ENCODE assay signal across 13 cellular contexts in the genomic region with DNA sequence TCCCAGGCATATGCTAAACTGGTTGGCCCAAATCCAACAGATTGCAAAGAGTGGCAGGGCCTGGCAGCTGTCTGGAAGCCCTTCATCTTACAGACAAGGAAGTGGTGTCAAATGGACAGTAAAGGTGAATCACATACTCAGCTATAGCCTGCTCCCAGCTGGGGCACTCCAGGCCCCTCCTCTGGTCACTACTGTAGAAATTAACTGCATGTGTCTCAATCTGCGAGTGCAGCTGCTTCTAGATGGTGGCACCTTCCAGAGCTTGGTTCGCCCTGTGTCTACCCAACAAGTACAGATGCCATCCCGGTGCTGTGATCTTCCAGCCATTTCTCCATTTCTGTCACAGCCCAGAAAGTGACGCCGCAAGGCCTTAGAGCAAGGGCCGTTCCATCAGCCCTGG. TPM values are rescaled to one million over a fixed set of nuclear protein-coding genes. Genes with fewer than 3 reads are reported as not detected.
A peak's percentile ranks its signal among the peaks of the same experiment; 100 is the strongest.
DNase-seq lines count a peak whose midpoint lies in the region; ATAC-seq, FAIRE-seq and TF ChIP-seq lines count a peak whose summit lies in the region.
"Had no signal": no experiment of that assay in that cellular context is flagged by ENCODE, and none has a peak within 500 bp of the region (broad histone marks: within the 10 kb centered on the region; RNA-seq: fewer than 3 reads in every experiment).

No MANE protein-coding gene starts in this region.

- H3K9me3 ChIP-seq in HepG2 (ENCODE audit: low read length) (no peaks in the 10 kb centered on the region), neural progenitor cell (ENCODE audit: low read depth) (no peaks in the 10 kb centered on the region)
- H3K9me3 ChIP-seq: pancreas had no signal

- TF ChIP-seq CTCF in HepG2 (CRISPR knock-in tag; IDR thresholded peaks at IDR 0.05): no peak
- TF ChIP-seq CTCF in neural progenitor cell (IDR thresholded peaks at IDR 0.05): no peak

- H3K4me2 ChIP-seq in HepG2 (ENCODE audit: low read depth, low read length): no peak overlapping the region
- H3K4me2 ChIP-seq in neural progenitor cell: no peak overlapping the region

- no peaks in the 10 kb centered on the region for H3F3A ChIP-seq in neural progenitor cell (ENCODE audit: low read depth)

- H3K4me3 ChIP-seq in HepG2 (replicated peaks in 1 of 3; ENCODE audit: insufficient read depth in 1 of 3, low read depth in 2 of 3, low read length in 3 of 3) (no peak overlapping the region), neural progenitor cell (no peak overlapping the region)
- H3K4me3 ChIP-seq: pancreas had no signal

- H3K27me3 ChIP-seq in HepG2 (ENCODE audit: control insufficient read depth in 1 of 2, insufficient read depth in 2 of 2, low read length in 2 of 2): no peaks in the 10 kb centered on the region
- H3K27me3 ChIP-seq in neural progenitor cell: no peaks in the 10 kb centered on the region
- H3K27me3 ChIP-seq: pancreas had no signal

- H3K9ac ChIP-seq in HepG2 (ENCODE audit: insufficient read depth, low read depth, low read length): no peak overlapping the region
- no peak overlapping the region for H3K9ac ChIP-seq in neural progenitor cell

- H3K27ac ChIP-seq in HepG2 (ENCODE audit: extremely low read length, insufficient read depth, low read length): no peak overlapping the region
- no peak overlapping the region for H3K27ac ChIP-seq in neural progenitor cell
- H3K27ac ChIP-seq: pancreas had no signal

- peaks cover 63% of the 10 kb centered on the region for H3K36me3 Mint-ChIP-seq in T-cell
- peaks cover 59% of the 10 kb centered on the region for H3K36me3 Mint-ChIP-seq in neural progenitor cell

- no peak for TF ChIP-seq EP300 in HepG2 (IDR thresholded peaks at IDR 0.05; ENCODE audit: low read depth in 2 of 2, low read length in 2 of 2)
- TF ChIP-seq EP300 in HepG2 (CRISPR knock-in tag; IDR thresholded peaks at IDR 0.05; ENCODE audit: borderline replicate concordance): no peak

- H3K4me1 Mint-ChIP-seq in T-cell: peaks cover 14 to 26% (median 26%) of the 10 kb centered on the region in 3 donors
- H3K4me1 Mint-ChIP-seq in neural progenitor cell: no peaks in the 10 kb centered on the region

- FAIRE-seq in HepG2 (lab: Jason Lieb, UNC): no peak
- FAIRE-seq: pancreas had no signal

- H2AFZ ChIP-seq in HepG2 (ENCODE audit: low read length) (no peak overlapping the region), neural progenitor cell (replicated peaks) (no peak overlapping the region)

- H3K4me3 Mint-ChIP-seq in T-cell: no peak overlapping the region
- no peak overlapping the region for H3K4me3 Mint-ChIP-seq in neural progenitor cell

- in situ Hi-C loops in HepG2 (cut with HindIII; ENCODE audit: extremely low pct_ligation_motif_present, low pct_unique_long_range_greater_than_20kb): no loop called here

- BruUV-seq in HepG2 (replicated peaks; lab: Mats Ljungman, UMichigan): no TSS peak

- no peaks in the 10 kb centered on the region for H3K79me2 ChIP-seq in HepG2 (ENCODE audit: insufficient read depth, low read length)
- no peaks in the 10 kb centered on the region for H3K79me2 ChIP-seq in neural progenitor cell (ENCODE audit: low read depth)

- WGBS in HepG2 (ENCODE audit: low lambda C conversion rate): 97% methylated on average over 6 of the region's 6 CpGs

- peaks cover 10 to 71% of the 10 kb centered on the region in 2 experiments for H3K36me3 ChIP-seq in HepG2 (replicated peaks in 1 of 2; ENCODE audit: control insufficient read depth in 1 of 2, insufficient read depth in 2 of 2, low read length in 2 of 2)
- H3K36me3 ChIP-seq in neural progenitor cell: no peaks in the 10 kb centered on the region

- peak; percentile 22 for DNase-seq in EH (ENCODE audit: low read depth)
- DNase-seq in MV-4-11 (lab: John Stamatoyannopoulos, UW): peak; percentile 14
- peak in 1 of 34 experiments; percentile 0 for DNase-seq in T-cell
- no peak for DNase-seq in HepG2 (ENCODE audit: low spot score)
- DNase-seq in KG1 (lab: John Stamatoyannopoulos, UW): no peak
- DNase-seq in Ammon's horn (ENCODE audit: low spot score): no peak
- no peak for DNase-seq in neural progenitor cell (ENCODE audit: low spot score)
- DNase-seq: activated T-cell treated with anti-CD3 and anti-CD28 coated beads, Interleukin-2, amount 50 U/mL, for 1 hour; cerebellar nuclear complex; DMS79 treated with DMSO at 0.1 percent for 48 hours; kidney glomerular epithelial cell; NCI-H526 treated with DMSO at 0.1 percent for 48 hours; pancreas had no signal

- no peak for ATAC-seq in T-cell (replicated peaks in 1 of 4)
- ATAC-seq in HepG2: no peak

- no peak for TF ChIP-seq POLR2A in HepG2 (IDR thresholded peaks at IDR 0.05; ENCODE audit: insufficient read depth in 1 of 2, low read depth in 2 of 2, low read length in 2 of 2)

- no peaks in the 10 kb centered on the region for H4K20me1 ChIP-seq in HepG2 (ENCODE audit: insufficient read depth, low read length)
- H4K20me1 ChIP-seq in neural progenitor cell (ENCODE audit: low read depth): no peaks in the 10 kb centered on the region

- no peaks in the 10 kb centered on the region for H3K9me3 Mint-ChIP-seq in T-cell
- H3K9me3 Mint-ChIP-seq in neural progenitor cell: peaks cover 8% of the 10 kb centered on the region

- TF ChIP-seq RAD21 in HepG2 (CRISPR knock-in tag; IDR thresholded peaks at IDR 0.05): no peak

- intact Hi-C loops in HepG2 (cut with micrococcal nuclease; ENCODE audit: unreplicated experiment): no loop called here

- H3K27me3 Mint-ChIP-seq in T-cell (no peaks in the 10 kb centered on the region), neural progenitor cell (ENCODE audit: insufficient read depth, low read depth) (peaks cover 5% of the 10 kb centered on the region)

- 0 out of 2 replicates have a peak, but pooled peaks cover 6% of the 10 kb centered on the region for H3K4me1 ChIP-seq in HepG2 (ENCODE audit: insufficient read depth, low read length)
- H3K4me1 ChIP-seq in neural progenitor cell: no peaks in the 10 kb centered on the region
- H3K4me1 ChIP-seq: pancreas had no signal

- CTCF ChIA-PET in T-cell (lab: Charles Lee) (no interaction called here), HepG2 (lab: Yijun Ruan, JAX; ENCODE audit: low intra/inter-chr PET ratio, low total read pairs) (no interaction called here)

- H3K27ac Mint-ChIP-seq in T-cell (peak overlapping the region; percentile 49 to 77), neural progenitor cell (no peak overlapping the region)

- POLR2A ChIA-PET in T-cell (lab: Charles Lee) (no interaction called here), HepG2 (lab: Yijun Ruan, JAX) (no interaction called here)

TF ChIP-seq in HepG2, 621 proteins besides CTCF, POLR2A, EP300 and RAD21 (continues in another document):
- TF ChIP-seq GFI1 (CRISPR knock-in tag; IDR thresholded peaks at IDR 0.05; ENCODE audit: borderline replicate concordance) (no peak), RBM22 (optimal IDR thresholded peaks at IDR 0.05; ENCODE audit: low read length) (peak; percentile 6), HNRNPH1 (optimal IDR thresholded peaks at IDR 0.05; ENCODE audit: low read depth, low read length) (no peak), ZNF883 (CRISPR knock-in tag; IDR thresholded peaks at IDR 0.05; ENCODE audit: not compliant biosample characterization) (no peak)
- TF ChIP-seq, protein P1, sequence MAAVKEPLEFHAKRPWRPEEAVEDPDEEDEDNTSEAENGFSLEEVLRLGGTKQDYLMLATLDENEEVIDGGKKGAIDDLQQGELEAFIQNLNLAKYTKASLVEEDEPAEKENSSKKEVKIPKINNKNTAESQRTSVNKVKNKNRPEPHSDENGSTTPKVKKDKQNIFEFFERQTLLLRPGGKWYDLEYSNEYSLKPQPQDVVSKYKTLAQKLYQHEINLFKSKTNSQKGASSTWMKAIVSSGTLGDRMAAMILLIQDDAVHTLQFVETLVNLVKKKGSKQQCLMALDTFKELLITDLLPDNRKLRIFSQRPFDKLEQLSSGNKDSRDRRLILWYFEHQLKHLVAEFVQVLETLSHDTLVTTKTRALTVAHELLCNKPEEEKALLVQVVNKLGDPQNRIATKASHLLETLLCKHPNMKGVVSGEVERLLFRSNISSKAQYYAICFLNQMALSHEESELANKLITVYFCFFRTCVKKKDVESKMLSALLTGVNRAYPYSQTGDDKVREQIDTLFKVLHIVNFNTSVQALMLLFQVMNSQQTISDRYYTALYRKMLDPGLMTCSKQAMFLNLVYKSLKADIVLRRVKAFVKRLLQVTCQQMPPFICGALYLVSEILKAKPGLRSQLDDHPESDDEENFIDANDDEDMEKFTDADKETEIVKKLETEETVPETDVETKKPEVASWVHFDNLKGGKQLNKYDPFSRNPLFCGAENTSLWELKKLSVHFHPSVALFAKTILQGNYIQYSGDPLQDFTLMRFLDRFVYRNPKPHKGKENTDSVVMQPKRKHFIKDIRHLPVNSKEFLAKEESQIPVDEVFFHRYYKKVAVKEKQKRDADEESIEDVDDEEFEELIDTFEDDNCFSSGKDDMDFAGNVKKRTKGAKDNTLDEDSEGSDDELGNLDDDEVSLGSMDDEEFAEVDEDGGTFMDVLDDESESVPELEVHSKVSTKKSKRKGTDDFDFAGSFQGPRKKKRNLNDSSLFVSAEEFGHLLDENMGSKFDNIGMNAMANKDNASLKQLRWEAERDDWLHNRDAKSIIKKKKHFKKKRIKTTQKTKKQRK (IDR thresholded peaks at IDR 0.05; ENCODE audit: low read length): no peak

RNA-seq across cellular contexts. Expression of a gene that starts 50.2 kb away (rescaled TPM):
- total RNA-seq in T-cell (10 to 100 TPM; 57.6 to 67.1 (median 61.2) TPM), HepG2 (2016; rRNA removed; fragmentation: Illumina TruSeq; extraction: Trizol) (31.9 and 34.8 TPM in 2 replicates), neural progenitor cell (ENCODE audit: low replicate concordance) (23.1 and 32.9 TPM in 2 replicates)
- 16.9 and 21.4 TPM in 2 replicates for total RNA-seq in HepG2 (2016; cell fraction: cytosol; rRNA removed; fragmentation: Illumina TruSeq; extraction: Trizol; ENCODE audit: low read depth)
- total RNA-seq in HepG2 (2016; cell fraction: insoluble cytoplasmic fraction; rRNA removed; fragmentation: Illumina TruSeq; extraction: Trizol): 31.8 and 34.4 TPM in 2 replicates
- total RNA-seq in HepG2 (2016; cell fraction: membrane; rRNA removed; fragmentation: Illumina TruSeq; extraction: Trizol): 19.5 and 20.6 TPM in 2 replicates
- total RNA-seq in HepG2 (2016; cell fraction: nucleus; rRNA removed; fragmentation: Illumina TruSeq; extraction: Trizol): 45.8 and 50.5 TPM in 2 replicates
- polyA plus RNA-seq in HepG2 (2011; rRNA removed): 7.0 and 8.9 TPM in 2 replicates
- polyA plus RNA-seq in HepG2 (2011; cell fraction: cytosol; rRNA removed): 4.9 and 6.8 TPM in 2 replicates
- 10.3 and 10.8 TPM in 2 replicates for polyA plus RNA-seq in HepG2 (2011; cell fraction: nucleus; rRNA removed)
- polyA plus RNA-seq in HepG2 (2012): 6.9 and 8.0 TPM in 2 replicates
- 3.0 and 5.2 TPM in 2 replicates for polyA plus RNA-seq in HepG2 (2016; cell fraction: cytosol; fragmentation: Illumina TruSeq; extraction: Trizol; ENCODE audit: low read depth)
- 21.4 and 24.2 TPM in 2 replicates for polyA plus RNA-seq in HepG2 (2016; cell fraction: insoluble cytoplasmic fraction; fragmentation: Illumina TruSeq; extraction: Trizol; ENCODE audit: low read depth)
- polyA plus RNA-seq in HepG2 (2016; cell fraction: membrane; fragmentation: Illumina TruSeq; extraction: Trizol; ENCODE audit: low read depth): 8.4 and 9.0 TPM in 2 replicates
- 20.2 and 24.3 TPM in 2 replicates for polyA plus RNA-seq in HepG2 (2016; cell fraction: nucleus; fragmentation: Illumina TruSeq; extraction: Trizol; ENCODE audit: insufficient read depth, low read depth)
- 31.4 and 78.2 TPM in 2 replicates for polyA minus RNA-seq in HepG2 (2011; rRNA and poly(A)+ RNA removed; ENCODE audit: low replicate concordance)
- polyA minus RNA-seq in HepG2 (2011; cell fraction: cytosol; rRNA and poly(A)+ RNA removed): 8.8 and 9.8 TPM in 2 replicates
- 72.2 and 76.3 TPM in 2 replicates for polyA minus RNA-seq in HepG2 (2011; cell fraction: nucleus; rRNA and poly(A)+ RNA removed)

Comparison
In these comparisons a context has a peak if more than half of its experiments do, and no peak if none do; other contexts are left out.
1. DNase-seq: peak in EH (single experiment) and MV-4-11 (single experiment); none in HepG2 (single experiment), KG1 (single experiment), Ammon's horn (single experiment) and neural progenitor cell (single experiment).